8 cellular contexts compared by ENCODE assay signal in the genomic region with DNA sequence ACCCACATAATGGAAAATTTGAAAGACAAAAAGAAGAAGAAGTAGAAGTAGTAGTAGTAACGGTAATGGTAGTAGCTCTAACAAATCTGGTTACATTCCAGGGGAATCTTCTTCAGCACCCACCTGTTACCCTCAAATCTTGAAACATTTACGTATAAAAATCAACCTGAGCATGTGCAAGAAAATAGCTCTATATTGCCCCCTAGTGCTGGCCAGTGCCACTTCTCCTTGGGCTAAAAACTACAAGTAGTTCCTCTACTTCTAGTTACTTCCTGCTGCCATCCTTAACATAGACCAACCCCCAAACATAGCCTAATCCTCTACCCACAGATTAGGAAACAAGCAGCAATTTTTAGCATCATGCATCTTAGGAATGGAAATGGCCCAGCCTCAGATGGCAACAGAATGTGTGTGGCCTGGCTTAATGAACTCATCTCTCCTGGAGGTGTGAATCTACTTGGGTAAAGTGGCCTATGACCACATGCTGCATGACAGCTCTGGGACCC. TPM values are rescaled to one million over a fixed set of nuclear protein-coding genes. Genes with fewer than 3 reads are reported as not detected.
DNase-seq lines count a peak whose midpoint lies in the region; ATAC-seq and TF ChIP-seq lines count a peak whose summit lies in the region.

No MANE protein-coding gene starts in this region.

- H3K9me3 ChIP-seq in CD8-positive, alpha-beta T cell (ENCODE audit: low read length): no peaks in the 10 kb centered on the region

- DNase-seq in CD8-positive, alpha-beta T cell: no peak
- DNase-seq in NCI-H69 (lab: John Stamatoyannopoulos, UW) (peak; percentile 61), islet precursor cell (peak; percentile 75), NCI-H128 (lab: John Stamatoyannopoulos, UW; ENCODE audit: unreplicated experiment) (no peak)
- DNase-seq in stimulated activated CD8-positive, alpha-beta memory T cell treated with anti-CD3 and anti-CD28 coated beads, Interleukin-4, amount 100 ng/mL, for 48 hours: peak; percentile 51

- H3K4me1 Mint-ChIP-seq in CD8-positive, alpha-beta T cell (ENCODE audit: low read depth): peaks cover 12% of the 10 kb centered on the region
- H3K4me1 Mint-ChIP-seq in brain: peaks cover 47% of the 10 kb centered on the region

- CTCF ChIA-PET in CD8-positive, alpha-beta T cell (lab: Charles Lee): no interaction called here

- H3K36me3 ChIP-seq in CD8-positive, alpha-beta T cell (ENCODE audit: insufficient read depth, low read length): no peaks in the 10 kb centered on the region

- peaks cover 6% of the 10 kb centered on the region for H3K9me3 Mint-ChIP-seq in CD8-positive, alpha-beta T cell
- H3K9me3 Mint-ChIP-seq in brain: no peaks in the 10 kb centered on the region

- H3K36me3 Mint-ChIP-seq in CD8-positive, alpha-beta T cell: no peaks in the 10 kb centered on the region
- no peaks in the 10 kb centered on the region for H3K36me3 Mint-ChIP-seq in brain

- H3K4me3 Mint-ChIP-seq in CD8-positive, alpha-beta T cell: no peak overlapping the region
- peak overlapping the region; percentile 93 to 99 (median 96) for H3K4me3 Mint-ChIP-seq in brain

- no peak overlapping the region for H3K4me3 ChIP-seq in CD8-positive, alpha-beta T cell (ENCODE audit: low read depth, low read length)

- peak; percentile 18 for TF ChIP-seq CTCF in CD8-positive, alpha-beta T cell (IDR thresholded peaks at IDR 0.05)
- TF ChIP-seq CTCF in brain (conservative IDR thresholded peaks at IDR 0.05): peak; percentile 73 to 88

- H3K27ac ChIP-seq in CD8-positive, alpha-beta T cell (ENCODE audit: low read depth, low read length): no peak overlapping the region

- H3K27me3 Mint-ChIP-seq in CD8-positive, alpha-beta T cell (ENCODE audit: low read depth): peaks cover 45% of the 10 kb centered on the region
- peaks cover 12% of the 10 kb centered on the region for H3K27me3 Mint-ChIP-seq in brain

- H3K27ac Mint-ChIP-seq in CD8-positive, alpha-beta T cell: no peak overlapping the region
- H3K27ac Mint-ChIP-seq in brain: peak overlapping the region; percentile 81 to 99 (median 97)

- no peak for ATAC-seq in CD8-positive, alpha-beta T cell
- ATAC-seq in GM18870 (IDR thresholded peaks at IDR 0.05; ENCODE audit: unreplicated experiment): peak; percentile 89
- ATAC-seq in HG03196 (IDR thresholded peaks at IDR 0.05; ENCODE audit: unreplicated experiment): peak; percentile 77

- H3K4me1 ChIP-seq in CD8-positive, alpha-beta T cell (ENCODE audit: insufficient read depth, low read length): no peaks in the 10 kb centered on the region

- POLR2A ChIA-PET in CD8-positive, alpha-beta T cell (lab: Charles Lee): no interaction called here

- H3K27me3 ChIP-seq in CD8-positive, alpha-beta T cell (ENCODE audit: insufficient read depth, low read length): peaks cover 11% of the 10 kb centered on the region

- intact Hi-C loops in CD8-positive, alpha-beta T cell (cut with DNase I, micrococcal nuclease): no loop called here

RNA-seq across cellular contexts. Expression of gene PDGFC, which starts 3.1 kb away (rescaled TPM):
- not detected for total RNA-seq in CD8-positive, alpha-beta T cell
- 3.4 TPM for polyA plus RNA-seq in brain (ENCODE audit: insufficient read depth, low read depth, low replicate concordance)

Comparison
In these comparisons a context has a peak if more than half of its experiments do, and no peak if none do; other contexts are left out.
1. DNase-seq: peak in NCI-H69 (single experiment), islet precursor cell (single experiment) and stimulated activated CD8-positive, alpha-beta memory T cell treated with anti-CD3 and anti-CD28 coated beads, Interleukin-4, amount 100 ng/mL, for 48 hours (single experiment); none in CD8-positive, alpha-beta T cell (0 of 7) and NCI-H128 (single experiment).